Comparison of ENCODE assay signal across 1 cellular context in the genomic region with DNA sequence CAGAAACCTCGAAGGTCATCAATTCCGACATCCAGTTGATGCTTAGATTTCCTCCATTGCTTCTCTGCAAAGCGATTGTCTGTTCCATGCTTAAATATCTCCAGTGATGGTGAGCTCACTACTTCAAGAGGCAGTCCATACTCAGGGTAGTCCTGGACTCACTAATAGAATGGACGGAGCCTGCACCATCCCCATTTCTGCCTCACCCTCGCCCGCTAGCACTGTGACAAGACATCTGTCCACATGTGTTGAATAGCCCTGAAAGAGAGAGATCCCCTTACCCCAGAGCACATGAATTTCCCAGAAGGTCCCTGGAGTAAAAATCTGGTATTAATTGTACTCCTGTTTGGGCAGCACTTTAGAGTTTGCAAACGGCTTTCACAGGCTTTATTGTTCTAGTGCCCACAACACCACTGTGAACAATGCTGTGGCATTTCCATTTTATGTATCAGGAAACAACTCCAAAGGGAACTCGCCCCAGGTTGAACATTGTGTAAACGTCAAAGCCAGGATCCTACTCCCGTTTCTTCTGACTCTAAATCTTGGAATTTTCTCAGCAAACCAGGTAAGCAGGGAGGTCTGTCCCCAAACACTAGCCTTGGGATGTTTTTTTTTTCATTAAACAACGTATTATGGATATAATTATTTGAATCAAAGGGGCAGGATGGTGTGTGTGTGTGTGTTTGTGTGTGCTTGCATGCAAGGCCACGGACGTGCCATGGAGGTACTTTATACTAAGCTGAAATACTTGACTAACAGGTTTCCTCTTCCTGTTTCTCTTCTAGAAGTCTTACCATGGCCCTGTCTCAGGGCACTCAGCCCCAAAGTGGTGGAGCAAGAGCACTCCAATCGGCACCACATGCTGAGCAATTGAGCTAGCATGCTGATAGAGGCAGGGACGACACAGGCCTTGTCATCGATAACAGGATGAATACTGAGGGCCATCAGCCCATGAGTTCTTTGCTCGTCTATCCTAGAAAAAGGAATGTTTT.
TF ChIP-seq lines count a peak whose summit lies in the region.

No MANE protein-coding gene starts in this region.

TF ChIP-seq in GM23338, 12 proteins besides CTCF, POLR2A, EP300 and RAD21:
- TF ChIP-seq ZNF462 (CRISPR knock-in tag; IDR thresholded peaks at IDR 0.05) (peak; percentile 54; the same call in 1 of the 2 replicates), CREB1 (CRISPR knock-in tag; IDR thresholded peaks at IDR 0.05; ENCODE audit: low read depth) (no peak), NANOG (IDR thresholded peaks at IDR 0.05; ENCODE audit: borderline replicate concordance) (no peak)
- TF ChIP-seq, protein P1, sequence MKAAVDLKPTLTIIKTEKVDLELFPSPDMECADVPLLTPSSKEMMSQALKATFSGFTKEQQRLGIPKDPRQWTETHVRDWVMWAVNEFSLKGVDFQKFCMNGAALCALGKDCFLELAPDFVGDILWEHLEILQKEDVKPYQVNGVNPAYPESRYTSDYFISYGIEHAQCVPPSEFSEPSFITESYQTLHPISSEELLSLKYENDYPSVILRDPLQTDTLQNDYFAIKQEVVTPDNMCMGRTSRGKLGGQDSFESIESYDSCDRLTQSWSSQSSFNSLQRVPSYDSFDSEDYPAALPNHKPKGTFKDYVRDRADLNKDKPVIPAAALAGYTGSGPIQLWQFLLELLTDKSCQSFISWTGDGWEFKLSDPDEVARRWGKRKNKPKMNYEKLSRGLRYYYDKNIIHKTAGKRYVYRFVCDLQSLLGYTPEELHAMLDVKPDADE (IDR thresholded peaks at IDR 0.05), result no peak
